8 cellular contexts compared by ENCODE assay signal in the genomic region with DNA sequence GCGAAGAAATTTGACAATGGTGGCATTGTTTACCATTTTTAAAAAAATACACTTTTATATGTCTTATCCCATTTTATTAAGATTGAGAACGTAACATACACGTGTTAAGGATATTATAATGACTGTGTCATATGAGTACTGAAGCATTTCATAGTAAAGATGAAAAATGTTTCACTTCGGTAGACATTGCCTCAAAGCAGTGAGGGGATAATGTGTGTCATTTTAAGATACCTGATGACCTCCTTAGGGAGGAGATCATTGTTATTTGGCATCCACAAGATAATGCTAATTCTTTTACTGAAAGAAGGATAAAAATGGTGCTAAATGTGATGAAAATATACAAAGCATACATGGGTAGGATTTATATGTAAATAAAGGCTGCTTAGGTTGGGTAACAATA.
"Had no signal": no experiment of that assay in that cellular context is flagged by ENCODE, and none has a peak within 500 bp of the region (broad histone marks: within the 10 kb centered on the region; RNA-seq: fewer than 3 reads in every experiment).

No MANE protein-coding gene starts in this region.

- H3K27ac ChIP-seq: GM23248 had no signal

- H3K4me3 ChIP-seq: GM23248, GM23338, HAP-1 had no signal

- H3K4me1 ChIP-seq: HAP-1 had no signal

- H3K9ac ChIP-seq: GM23248 had no signal

- H3K4me2 ChIP-seq: GM23338 had no signal

- H2AFZ ChIP-seq: GM23248, GM23338 had no signal

- DNase-seq: GM23248, GOT3, H7, H9, HCEC 1CT, HFFc6 had no signal

- H3K36me3 ChIP-seq: HAP-1 had no signal

- H3K9me3 ChIP-seq: HAP-1 had no signal
